In the genomic region with DNA sequence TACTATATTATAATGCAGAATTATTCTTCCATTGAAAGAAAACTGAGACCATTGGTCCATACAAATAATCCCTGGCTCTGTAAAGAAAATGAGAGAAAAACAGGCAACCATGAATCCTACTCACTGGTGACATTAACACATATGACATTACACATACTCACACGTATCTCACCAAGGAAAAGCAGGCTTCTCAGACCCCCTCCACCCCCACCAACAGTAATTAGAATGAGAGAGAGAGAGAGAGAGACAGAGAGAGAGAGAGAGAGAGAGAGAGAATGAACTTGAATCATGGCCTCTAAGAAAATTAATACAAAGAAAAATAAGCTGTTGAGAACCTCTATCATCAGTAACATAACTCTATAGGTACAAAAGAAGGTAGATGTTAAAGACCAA, we compare ENCODE assay signal across 2 cellular contexts.
TF ChIP-seq lines count a peak whose summit lies in the region.

No MANE protein-coding gene starts in this region.

TF ChIP-seq in K562, 482 proteins besides CTCF, POLR2A, EP300 and RAD21:
- TF ChIP-seq, protein P1, sequence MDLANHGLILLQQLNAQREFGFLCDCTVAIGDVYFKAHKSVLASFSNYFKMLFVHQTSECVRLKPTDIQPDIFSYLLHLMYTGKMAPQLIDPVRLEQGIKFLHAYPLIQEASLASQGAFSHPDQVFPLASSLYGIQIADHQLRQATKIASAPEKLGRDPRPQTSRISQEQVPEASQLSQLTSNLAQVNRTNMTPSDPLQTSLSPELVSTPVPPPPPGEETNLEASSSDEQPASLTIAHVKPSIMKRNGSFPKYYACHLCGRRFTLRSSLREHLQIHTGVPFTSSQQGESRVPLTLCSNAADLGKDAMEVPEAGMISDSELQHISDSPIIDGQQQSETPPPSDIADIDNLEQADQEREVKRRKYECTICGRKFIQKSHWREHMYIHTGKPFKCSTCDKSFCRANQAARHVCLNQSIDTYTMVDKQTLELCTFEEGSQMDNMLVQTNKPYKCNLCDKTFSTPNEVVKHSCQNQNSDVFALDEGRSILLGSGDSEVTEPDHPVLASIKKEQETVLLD (IDR thresholded peaks at IDR 0.05) = 0 out of 2 replicates have a peak, but pooled peaks have one; percentile 12
- TF ChIP-seq, protein P2, sequence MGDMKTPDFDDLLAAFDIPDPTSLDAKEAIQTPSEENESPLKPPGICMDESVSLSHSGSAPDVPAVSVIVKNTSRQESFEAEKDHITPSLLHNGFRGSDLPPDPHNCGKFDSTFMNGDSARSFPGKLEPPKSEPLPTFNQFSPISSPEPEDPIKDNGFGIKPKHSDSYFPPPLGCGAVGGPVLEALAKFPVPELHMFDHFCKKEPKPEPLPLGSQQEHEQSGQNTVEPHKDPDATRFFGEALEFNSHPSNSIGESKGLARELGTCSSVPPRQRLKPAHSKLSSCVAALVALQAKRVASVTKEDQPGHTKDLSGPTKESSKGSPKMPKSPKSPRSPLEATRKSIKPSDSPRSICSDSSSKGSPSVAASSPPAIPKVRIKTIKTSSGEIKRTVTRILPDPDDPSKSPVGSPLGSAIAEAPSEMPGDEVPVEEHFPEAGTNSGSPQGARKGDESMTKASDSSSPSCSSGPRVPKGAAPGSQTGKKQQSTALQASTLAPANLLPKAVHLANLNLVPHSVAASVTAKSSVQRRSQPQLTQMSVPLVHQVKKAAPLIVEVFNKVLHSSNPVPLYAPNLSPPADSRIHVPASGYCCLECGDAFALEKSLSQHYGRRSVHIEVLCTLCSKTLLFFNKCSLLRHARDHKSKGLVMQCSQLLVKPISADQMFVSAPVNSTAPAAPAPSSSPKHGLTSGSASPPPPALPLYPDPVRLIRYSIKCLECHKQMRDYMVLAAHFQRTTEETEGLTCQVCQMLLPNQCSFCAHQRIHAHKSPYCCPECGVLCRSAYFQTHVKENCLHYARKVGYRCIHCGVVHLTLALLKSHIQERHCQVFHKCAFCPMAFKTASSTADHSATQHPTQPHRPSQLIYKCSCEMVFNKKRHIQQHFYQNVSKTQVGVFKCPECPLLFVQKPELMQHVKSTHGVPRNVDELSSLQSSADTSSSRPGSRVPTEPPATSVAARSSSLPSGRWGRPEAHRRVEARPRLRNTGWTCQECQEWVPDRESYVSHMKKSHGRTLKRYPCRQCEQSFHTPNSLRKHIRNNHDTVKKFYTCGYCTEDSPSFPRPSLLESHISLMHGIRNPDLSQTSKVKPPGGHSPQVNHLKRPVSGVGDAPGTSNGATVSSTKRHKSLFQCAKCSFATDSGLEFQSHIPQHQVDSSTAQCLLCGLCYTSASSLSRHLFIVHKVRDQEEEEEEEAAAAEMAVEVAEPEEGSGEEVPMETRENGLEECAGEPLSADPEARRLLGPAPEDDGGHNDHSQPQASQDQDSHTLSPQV (IDR thresholded peaks at IDR 0.05) = no peak

TF ChIP-seq in HEK293T, 16 proteins besides CTCF, POLR2A, EP300 and RAD21 (continued from another document):
- TF ChIP-seq FOXK2 (IDR thresholded peaks at IDR 0.05) (no peak), ELF4 (IDR thresholded peaks at IDR 0.05) (no peak), NFRKB (IDR thresholded peaks at IDR 0.05) (no peak), ARNT (IDR thresholded peaks at IDR 0.05) (no peak), BHLHE40 (IDR thresholded peaks at IDR 0.05; ENCODE audit: borderline replicate concordance) (no peak), LEF1 (IDR thresholded peaks at IDR 0.05; ENCODE audit: borderline replicate concordance) (no peak)
- TF ChIP-seq, protein P3, sequence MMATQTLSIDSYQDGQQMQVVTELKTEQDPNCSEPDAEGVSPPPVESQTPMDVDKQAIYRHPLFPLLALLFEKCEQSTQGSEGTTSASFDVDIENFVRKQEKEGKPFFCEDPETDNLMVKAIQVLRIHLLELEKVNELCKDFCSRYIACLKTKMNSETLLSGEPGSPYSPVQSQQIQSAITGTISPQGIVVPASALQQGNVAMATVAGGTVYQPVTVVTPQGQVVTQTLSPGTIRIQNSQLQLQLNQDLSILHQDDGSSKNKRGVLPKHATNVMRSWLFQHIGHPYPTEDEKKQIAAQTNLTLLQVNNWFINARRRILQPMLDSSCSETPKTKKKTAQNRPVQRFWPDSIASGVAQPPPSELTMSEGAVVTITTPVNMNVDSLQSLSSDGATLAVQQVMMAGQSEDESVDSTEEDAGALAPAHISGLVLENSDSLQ (IDR thresholded peaks at IDR 0.05) = no peak
